ENCODE assay signal across 1 cellular context in genomic region chr20:63148696-63149095, GRCh38.
TF ChIP-seq lines count a peak whose summit lies in the region.

No MANE protein-coding gene starts in this region.

TF ChIP-seq in HepG2, 621 proteins besides CTCF, POLR2A, EP300 and RAD21 (continued from another document):
- TF ChIP-seq, protein P1, sequence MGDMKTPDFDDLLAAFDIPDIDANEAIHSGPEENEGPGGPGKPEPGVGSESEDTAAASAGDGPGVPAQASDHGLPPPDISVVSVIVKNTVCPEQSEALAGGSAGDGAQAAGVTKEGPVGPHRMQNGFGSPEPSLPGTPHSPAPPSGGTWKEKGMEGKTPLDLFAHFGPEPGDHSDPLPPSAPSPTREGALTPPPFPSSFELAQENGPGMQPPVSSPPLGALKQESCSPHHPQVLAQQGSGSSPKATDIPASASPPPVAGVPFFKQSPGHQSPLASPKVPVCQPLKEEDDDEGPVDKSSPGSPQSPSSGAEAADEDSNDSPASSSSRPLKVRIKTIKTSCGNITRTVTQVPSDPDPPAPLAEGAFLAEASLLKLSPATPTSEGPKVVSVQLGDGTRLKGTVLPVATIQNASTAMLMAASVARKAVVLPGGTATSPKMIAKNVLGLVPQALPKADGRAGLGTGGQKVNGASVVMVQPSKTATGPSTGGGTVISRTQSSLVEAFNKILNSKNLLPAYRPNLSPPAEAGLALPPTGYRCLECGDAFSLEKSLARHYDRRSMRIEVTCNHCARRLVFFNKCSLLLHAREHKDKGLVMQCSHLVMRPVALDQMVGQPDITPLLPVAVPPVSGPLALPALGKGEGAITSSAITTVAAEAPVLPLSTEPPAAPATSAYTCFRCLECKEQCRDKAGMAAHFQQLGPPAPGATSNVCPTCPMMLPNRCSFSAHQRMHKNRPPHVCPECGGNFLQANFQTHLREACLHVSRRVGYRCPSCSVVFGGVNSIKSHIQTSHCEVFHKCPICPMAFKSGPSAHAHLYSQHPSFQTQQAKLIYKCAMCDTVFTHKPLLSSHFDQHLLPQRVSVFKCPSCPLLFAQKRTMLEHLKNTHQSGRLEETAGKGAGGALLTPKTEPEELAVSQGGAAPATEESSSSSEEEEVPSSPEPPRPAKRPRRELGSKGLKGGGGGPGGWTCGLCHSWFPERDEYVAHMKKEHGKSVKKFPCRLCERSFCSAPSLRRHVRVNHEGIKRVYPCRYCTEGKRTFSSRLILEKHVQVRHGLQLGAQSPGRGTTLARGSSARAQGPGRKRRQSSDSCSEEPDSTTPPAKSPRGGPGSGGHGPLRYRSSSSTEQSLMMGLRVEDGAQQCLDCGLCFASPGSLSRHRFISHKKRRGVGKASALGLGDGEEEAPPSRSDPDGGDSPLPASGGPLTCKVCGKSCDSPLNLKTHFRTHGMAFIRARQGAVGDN (CRISPR knock-in tag; IDR thresholded peaks at IDR 0.05), result 0 out of 2 replicates have a peak, but pooled peaks have one; percentile 8
- TF ChIP-seq ZNF883 (CRISPR knock-in tag; IDR thresholded peaks at IDR 0.05; ENCODE audit: not compliant biosample characterization) (peak; percentile 28), EHMT2 (IDR thresholded peaks at IDR 0.05; ENCODE audit: borderline replicate concordance, low read depth, low read length) (no peak)
